ENCODE assay signal across 10 cellular contexts in the genomic region with DNA sequence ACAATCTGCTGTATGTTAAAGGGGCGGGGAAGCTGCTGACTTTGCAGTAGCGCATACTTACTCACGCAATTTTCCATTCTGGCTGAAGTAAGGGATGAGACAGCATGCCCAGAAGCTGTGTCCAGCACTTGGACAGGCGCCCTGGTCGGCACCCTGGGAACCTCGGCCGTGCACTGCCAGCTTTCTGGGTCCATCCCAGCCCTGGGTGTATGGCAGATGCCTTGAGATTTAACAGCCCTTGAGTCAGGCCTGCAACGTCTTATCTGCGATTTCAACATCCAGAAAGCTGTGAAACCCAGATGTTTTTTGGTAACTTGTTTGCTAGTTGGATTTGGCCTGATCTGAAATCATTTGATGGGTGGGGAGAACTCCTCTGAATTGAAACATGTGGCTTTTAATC. TPM values are rescaled to one million over a fixed set of nuclear protein-coding genes. Genes with fewer than 3 reads are reported as not detected.
DNase-seq lines count a peak whose midpoint lies in the region; ATAC-seq and TF ChIP-seq lines count a peak whose summit lies in the region.
"Had no signal": no experiment of that assay in that cellular context is flagged by ENCODE, and none has a peak within 500 bp of the region (broad histone marks: within the 10 kb centered on the region; RNA-seq: fewer than 3 reads in every experiment).

No MANE protein-coding gene starts in this region.

- no peak for TF ChIP-seq POLR2A in adrenal gland (IDR thresholded peaks at IDR 0.05)
- no peak for TF ChIP-seq POLR2A in sigmoid colon (IDR thresholded peaks at IDR 0.05)

- H3K27ac ChIP-seq in adrenal gland: peak overlapping the region in 2 of 5 donors; percentile 23 to 33
- peak overlapping the region; percentile 75 to 84 (median 80) for H3K27ac ChIP-seq in sigmoid colon
- H3K27ac ChIP-seq: right lobe of liver had no signal

- WGBS in adrenal gland, 4 donors: 50 to 61% (median 57%) methylated on average over 7 to 9 of the region's 9 CpGs
- WGBS in sigmoid colon, 2 donors: 77 to 80% methylated on average over 9 of the region's 9 CpGs

- TF ChIP-seq CTCF in BE2C (IDR thresholded peaks at IDR 0.05; ENCODE audit: low read depth, low read length): no peak
- TF ChIP-seq CTCF in adrenal gland (IDR thresholded peaks at IDR 0.05): no peak
- no peak for TF ChIP-seq CTCF in sigmoid colon (IDR thresholded peaks at IDR 0.05)

- no peaks in the 10 kb centered on the region for H3K9me3 ChIP-seq in BE2C
- H3K9me3 ChIP-seq in adrenal gland (replicated peaks in 1 of 3): no peaks in the 10 kb centered on the region
- H3K9me3 ChIP-seq in sigmoid colon: no peaks in the 10 kb centered on the region
- H3K9me3 ChIP-seq: right lobe of liver had no signal

- ATAC-seq in left ventricle myocardium superior (peak; percentile 90), HG02588 (IDR thresholded peaks at IDR 0.05; ENCODE audit: unreplicated experiment) (no peak), GM19023 (IDR thresholded peaks at IDR 0.05; ENCODE audit: unreplicated experiment) (no peak), GM19351 (IDR thresholded peaks at IDR 0.05; ENCODE audit: unreplicated experiment) (no peak)

- H3K36me3 ChIP-seq in BE2C (no peaks in the 10 kb centered on the region), adrenal gland (replicated peaks in 1 of 2) (no peaks in the 10 kb centered on the region), sigmoid colon (no peaks in the 10 kb centered on the region)
- H3K36me3 ChIP-seq: right lobe of liver had no signal

- no peak overlapping the region for H3K4me3 ChIP-seq in BE2C (ENCODE audit: low read depth, low read length)
- H3K4me3 ChIP-seq in adrenal gland: no peak overlapping the region
- no peak overlapping the region for H3K4me3 ChIP-seq in sigmoid colon
- H3K4me3 ChIP-seq: right lobe of liver had no signal

- no peaks in the 10 kb centered on the region for H3K27me3 ChIP-seq in BE2C
- H3K27me3 ChIP-seq in adrenal gland: no peaks in the 10 kb centered on the region
- H3K27me3 ChIP-seq in sigmoid colon: no peaks in the 10 kb centered on the region
- H3K27me3 ChIP-seq: right lobe of liver had no signal

- peak; percentile 53 for DNase-seq in BE2C
- DNase-seq in adrenal gland: peak; percentile 49 to 87 (median 77)
- peak; percentile 84 for DNase-seq in left ventricle myocardium superior
- DNase-seq in sigmoid colon: peak; percentile 95
- no peak for DNase-seq in NCI-H128 (lab: John Stamatoyannopoulos, UW; ENCODE audit: unreplicated experiment)
- DNase-seq: activated effector memory CD4-positive, alpha-beta T cell treated with Interleukin-2 at 50 U/mL for 16 hours; right lobe of liver had no signal

- H3K4me1 ChIP-seq in BE2C (peaks cover under 1% of the 10 kb centered on the region), adrenal gland (replicated peaks in 1 of 2) (peaks cover 0 to 16% of the 10 kb centered on the region in 2 donors), sigmoid colon (peaks cover 0 to 78% (median 63%) of the 10 kb centered on the region in 4 donors)
- H3K4me1 ChIP-seq: right lobe of liver had no signal

- peak in 2 of 4 donors; percentile 34 to 44 for TF ChIP-seq EP300 in sigmoid colon (IDR thresholded peaks at IDR 0.05)

- intact Hi-C loops in adrenal gland (cut with DNase I): no loop called here
- intact Hi-C loops in left ventricle myocardium superior (cut with micrococcal nuclease): no loop called here
- intact Hi-C loops in sigmoid colon (cut with DNase I): loop anchor here (2.0 to 5.0 kb wide), 2 partner anchors 15 to 68 kb away; no protein-coding TSS in a partner anchor

RNA-seq across cellular contexts. Expression of a gene that starts 16.2 kb away (rescaled TPM):
- polyA plus RNA-seq in BE2C (2012; ENCODE audit: insufficient read depth, insufficient read length, low read depth): 19.2 TPM
- total RNA-seq in adrenal gland (10 to 100 TPM; 10.3 to 59.5 (median 21.0) TPM), left ventricle myocardium superior (42.9 TPM), sigmoid colon (100 to 1,000 TPM in 3 of 4 donors, 10 to 100 TPM in 1; 91.5 to 148 (median 141) TPM)
- polyA plus RNA-seq in adrenal gland (1 to 10 TPM; 5.5 to 8.1 (median 7.6) TPM), sigmoid colon (1 to 10 TPM; 3.9 to 7.8 (median 5.0) TPM)
